In the genomic region with DNA sequence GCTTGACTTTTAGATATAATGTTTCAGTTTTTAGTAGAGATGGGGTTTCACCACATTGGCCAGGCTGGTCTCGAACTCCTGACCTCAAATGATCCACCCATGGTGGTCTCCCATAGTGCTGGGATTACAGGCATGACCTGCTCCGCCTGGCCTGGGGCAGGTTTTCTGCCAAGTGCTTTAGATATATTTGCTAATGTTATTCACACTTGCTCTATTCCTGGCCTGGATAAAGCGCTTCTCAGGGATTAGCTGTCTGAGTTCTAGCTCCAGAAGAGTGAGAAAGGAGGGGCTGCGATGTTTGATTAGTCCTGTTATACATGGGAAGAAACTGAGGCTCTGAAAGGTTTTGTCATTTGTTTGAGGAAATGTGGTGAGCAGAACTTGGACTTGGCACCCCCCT, we compare ENCODE assay signal across 19 cellular contexts. TPM values are rescaled to one million over a fixed set of nuclear protein-coding genes. Genes with fewer than 3 reads are reported as not detected.
DNase-seq lines count a peak whose midpoint lies in the region; ATAC-seq, FAIRE-seq and TF ChIP-seq lines count a peak whose summit lies in the region.
"Had no signal": no experiment of that assay in that cellular context is flagged by ENCODE, and none has a peak within 500 bp of the region (broad histone marks: within the 10 kb centered on the region; RNA-seq: fewer than 3 reads in every experiment).

No MANE protein-coding gene starts in this region.

- H3K4me1 ChIP-seq in A549 (peaks cover 76% of the 10 kb centered on the region), Caco-2 (peaks cover 50% of the 10 kb centered on the region), adrenal gland (replicated peaks in 1 of 2) (peaks cover 10 to 21% of the 10 kb centered on the region in 2 donors), kidney (ENCODE audit: control insufficient read depth in 1 of 2, insufficient read depth in 1 of 2, low read depth in 1 of 2, low read length in 2 of 2) (peaks cover 2% of the 10 kb centered on the region in 2 donors)
- H3K4me1 ChIP-seq in naive thymus-derived CD4-positive, alpha-beta T cell (ENCODE audit: control insufficient read depth in 2 of 2, insufficient read depth in 2 of 2, low read length in 2 of 2): peaks cover 32 to 50% of the 10 kb centered on the region in 2 donors

- peak overlapping the region; percentile 80 for H3K27ac Mint-ChIP-seq in Caco-2 (ENCODE audit: unreplicated experiment)
- peak overlapping the region; percentile 43 to 97 (median 89) for H3K27ac Mint-ChIP-seq in naive thymus-derived CD4-positive, alpha-beta T cell
- H3K27ac Mint-ChIP-seq in stimulated activated memory B cell treated with anti-CD40 and anti-IgM and Interleukin-4, amounts not matched to agents 10 μg/mL and 1 μg/mL and 100 μg/mL, for 72 hours: no peak overlapping the region
- H3K27ac Mint-ChIP-seq: activated T-helper 1 cell treated with anti-CD3 and anti-CD28 coated beads, Interleukin-12 subunit alpha, Interleukin-12 subunit beta, Interleukin-2, Interleukin-4 antibody, amounts not matched to agents 30 ng/mL and 10 ng/mL and 1 ng/mL, durations not matched to agents 14 hours and 24 hours and 36 hours had no signal

- POLR2A ChIA-PET in A549 (lab: Yijun Ruan, JAX) (interaction anchor here (1.4 to 7.8 kb wide), 2 partner anchors 8 to 13 kb away, joined by 4 to 112 read pairs; a partner anchor contains a TSS), Caco-2 (lab: Charles Lee) (no interaction called here)
- POLR2A ChIA-PET in naive thymus-derived CD4-positive, alpha-beta T cell (lab: Charles Lee): interaction anchor here (0.7 to 34.0 kb wide), 3 partner anchors 13 to 41 kb away, joined by 3 to 1101 read pairs (median 5); a partner anchor contains a TSS

- TF ChIP-seq CTCF in A549 (IDR thresholded peaks at IDR 0.05) (no peak), Caco-2 (IDR thresholded peaks at IDR 0.05; ENCODE audit: insufficient read depth in 1 of 2, low read depth in 1 of 2, low read length in 1 of 2, severe bottlenecking in 1 of 2, unreplicated experiment in 1 of 2) (no peak), adrenal gland (IDR thresholded peaks at IDR 0.05) (no peak), kidney (IDR thresholded peaks at IDR 0.05; ENCODE audit: borderline replicate concordance, extremely low read depth, insufficient read depth) (no peak)

- TF ChIP-seq EP300 in A549 (IDR thresholded peaks at IDR 0.05): no peak

- H3K9me3 Mint-ChIP-seq in Caco-2 (ENCODE audit: unreplicated experiment): no peaks in the 10 kb centered on the region
- H3K9me3 Mint-ChIP-seq in naive thymus-derived CD4-positive, alpha-beta T cell: peaks cover 0 to 3% (median 0%) of the 10 kb centered on the region in 11 donors
- H3K9me3 Mint-ChIP-seq in stimulated activated memory B cell treated with anti-CD40 and anti-IgM and Interleukin-4, amounts not matched to agents 10 μg/mL and 1 μg/mL and 100 μg/mL, for 72 hours: no peaks in the 10 kb centered on the region
- H3K9me3 Mint-ChIP-seq: activated T-helper 1 cell treated with anti-CD3 and anti-CD28 coated beads, Interleukin-12 subunit alpha, Interleukin-12 subunit beta, Interleukin-2, Interleukin-4 antibody, amounts not matched to agents 30 ng/mL and 10 ng/mL and 1 ng/mL, durations not matched to agents 14 hours and 24 hours and 36 hours; nephron had no signal

- ATAC-seq in A549 (no peak), GM21367 (IDR thresholded peaks at IDR 0.05; ENCODE audit: unreplicated experiment) (no peak)
- ATAC-seq in naive thymus-derived CD4-positive, alpha-beta T cell: no peak
- ATAC-seq in stimulated activated memory B cell treated with anti-CD40 and anti-IgM and Interleukin-4, amounts not matched to agents 10 μg/mL and 1 μg/mL and 100 μg/mL, for 72 hours: no peak
- ATAC-seq: body of pancreas had no signal

- BruUV-seq in Caco-2 (replicated peaks; lab: Mats Ljungman, UMichigan): no TSS peak

- WGBS in A549 (ENCODE audit: missing lambda C conversion rate): 83% methylated on average over 4 of the region's 4 CpGs
- WGBS in adrenal gland, 4 donors: 96 to 98% (median 96%) methylated on average over 2 to 4 of the region's 4 CpGs

- no peak overlapping the region for H3K9ac ChIP-seq in kidney (ENCODE audit: low read length in 2 of 2)

- H3K9me3 ChIP-seq in A549 (no peaks in the 10 kb centered on the region), Caco-2 (no peaks in the 10 kb centered on the region), adrenal gland (replicated peaks in 1 of 3) (no peaks in the 10 kb centered on the region), kidney (ENCODE audit: control insufficient read depth in 1 of 2, low read length in 2 of 2) (no peaks in the 10 kb centered on the region)
- no peaks in the 10 kb centered on the region for H3K9me3 ChIP-seq in naive thymus-derived CD4-positive, alpha-beta T cell (ENCODE audit: control insufficient read depth in 2 of 3, low read length in 3 of 3)
- H3K9me3 ChIP-seq: body of pancreas had no signal

- CTCF ChIA-PET in A549 (lab: Yijun Ruan, JAX) (interaction anchor here (1.2 to 1.8 kb wide), 3 partner anchors 29 to 78 kb away, joined by 4 to 8 read pairs (median 4); no protein-coding TSS in a partner anchor), Caco-2 (lab: Charles Lee) (no interaction called here)
- CTCF ChIA-PET in naive thymus-derived CD4-positive, alpha-beta T cell (lab: Charles Lee): interaction anchor here (1.3 to 3.5 kb wide), 4 partner anchors 9 to 47 kb away, joined by 4 to 16 read pairs (median 6); a partner anchor contains a TSS

- DNase-seq in A549 (ENCODE audit: low read depth in 1 of 2, low spot score in 1 of 2) (no peak), Caco-2 (no peak), adrenal gland (no peak), NCI-H1092 treated with DMSO at 0.1 percent for 48 hours (lab: John Stamatoyannopoulos, UW) (no peak), kidney (no peak)
- DNase-seq in naive thymus-derived CD4-positive, alpha-beta T cell: no peak
- DNase-seq: activated CD4-positive, alpha-beta T cell treated with anti-CD3 and anti-CD28 coated beads, Interleukin-2, amount 50 U/mL, for 4 hours; body of pancreas; DND-41; effector CD4-positive, alpha-beta T cell; NCI-H2107; RPMI8226; stimulated activated CD4-positive, alpha-beta T cell treated with anti-CD3 and anti-CD28 coated beads, Interleukin-4, amount 100 ng/mL, for 1 hour had no signal

- no peak overlapping the region for H3K4me3 ChIP-seq in A549
- H3K4me3 ChIP-seq in Caco-2 (ENCODE audit: low read depth, low read length): no peak overlapping the region
- H3K4me3 ChIP-seq in adrenal gland: no peak overlapping the region
- no peak overlapping the region for H3K4me3 ChIP-seq in naive thymus-derived CD4-positive, alpha-beta T cell (ENCODE audit: low read length)
- H3K4me3 ChIP-seq in kidney (ENCODE audit: low read length in 2 of 2): no peak overlapping the region
- H3K4me3 ChIP-seq: body of pancreas, lung had no signal

- no peaks in the 10 kb centered on the region for H3K27me3 Mint-ChIP-seq in Caco-2 (ENCODE audit: insufficient read depth, unreplicated experiment)
- H3K27me3 Mint-ChIP-seq in naive thymus-derived CD4-positive, alpha-beta T cell: peaks cover 0 to 2% (median 0%) of the 10 kb centered on the region in 5 donors
- H3K27me3 Mint-ChIP-seq in stimulated activated memory B cell treated with anti-CD40 and anti-IgM and Interleukin-4, amounts not matched to agents 10 μg/mL and 1 μg/mL and 100 μg/mL, for 72 hours: peaks cover 12% of the 10 kb centered on the region

- H3K27me3 ChIP-seq in Caco-2 (replicated peaks; ENCODE audit: control insufficient read depth, insufficient read depth, low read length) (no peaks in the 10 kb centered on the region), adrenal gland (no peaks in the 10 kb centered on the region)
- no peaks in the 10 kb centered on the region for H3K27me3 ChIP-seq in naive thymus-derived CD4-positive, alpha-beta T cell (ENCODE audit: control insufficient read depth in 2 of 2, insufficient read depth in 2 of 2, low read length in 2 of 2)
- H3K27me3 ChIP-seq: body of pancreas had no signal

- peak overlapping the region; percentile 66 for H3K4me2 ChIP-seq in A549

- no peak for TF ChIP-seq RAD21 in A549 (conservative IDR thresholded peaks at IDR 0.05 in 1 of 2, IDR thresholded peaks at IDR 0.05 in 1 of 2)

- H3K36me3 ChIP-seq in Caco-2 (ENCODE audit: control insufficient read depth, insufficient read depth, low read length) (peaks cover 1% of the 10 kb centered on the region), adrenal gland (replicated peaks in 1 of 2) (peaks cover 0 to 8% of the 10 kb centered on the region in 2 donors), kidney (ENCODE audit: control insufficient read depth in 1 of 2, insufficient read depth in 2 of 2, low read length in 2 of 2) (peaks cover under 1 to 2% of the 10 kb centered on the region in 2 donors)
- peaks cover 0 to 7% (median 2%) of the 10 kb centered on the region in 3 experiments for H3K36me3 ChIP-seq in naive thymus-derived CD4-positive, alpha-beta T cell (ENCODE audit: control insufficient read depth in 2 of 3, insufficient read depth in 3 of 3, low read length in 3 of 3)

- intact Hi-C loops in Caco-2 (cut with micrococcal nuclease; ENCODE audit: unreplicated experiment) (loop anchor here (5.0 kb wide), 1 partner anchor 502 kb away; a partner anchor contains a TSS), adrenal gland (cut with DNase I) (no loop called here), kidney (cut with DNase I) (no loop called here)
- intact Hi-C loops in naive thymus-derived CD4-positive, alpha-beta T cell (cut with micrococcal nuclease): loop anchor here in 1 of 2 donors (5.0 kb wide), 2 partner anchors 92 to 142 kb away; a partner anchor contains a TSS

- H3K36me3 Mint-ChIP-seq in Caco-2 (ENCODE audit: insufficient read depth, unreplicated experiment): peaks cover 24% of the 10 kb centered on the region
- H3K36me3 Mint-ChIP-seq in naive thymus-derived CD4-positive, alpha-beta T cell: peaks cover 0 to 3% (median 0%) of the 10 kb centered on the region in 5 donors
- H3K36me3 Mint-ChIP-seq in stimulated activated memory B cell treated with anti-CD40 and anti-IgM and Interleukin-4, amounts not matched to agents 10 μg/mL and 1 μg/mL and 100 μg/mL, for 72 hours: peaks cover 10% of the 10 kb centered on the region

- no peak for TF ChIP-seq POLR2A in A549 (IDR thresholded peaks at IDR 0.05; ENCODE audit: low read length)
- no peak for TF ChIP-seq POLR2A in adrenal gland (IDR thresholded peaks at IDR 0.05)

- peak overlapping the region; percentile 94 to 100 for H3K27ac ChIP-seq in A549
- peak overlapping the region in 3 of 5 donors; percentile 66 to 79 (median 73) for H3K27ac ChIP-seq in adrenal gland
- H3K27ac ChIP-seq in naive thymus-derived CD4-positive, alpha-beta T cell (ENCODE audit: low read depth, low read length): no peak overlapping the region
- no peak overlapping the region for H3K27ac ChIP-seq in kidney (ENCODE audit: low read depth in 2 of 2, low read length in 2 of 2)

- FAIRE-seq in A549 (lab: Jason Lieb, UNC) (no peak), kidney (lab: Jason Lieb, UNC) (no peak)

- H3K4me1 Mint-ChIP-seq in Caco-2 (ENCODE audit: low read depth, unreplicated experiment): peaks cover 36% of the 10 kb centered on the region
- peaks cover 44 to 82% (median 68%) of the 10 kb centered on the region in 7 donors for H3K4me1 Mint-ChIP-seq in naive thymus-derived CD4-positive, alpha-beta T cell
- H3K4me1 Mint-ChIP-seq in stimulated activated memory B cell treated with anti-CD40 and anti-IgM and Interleukin-4, amounts not matched to agents 10 μg/mL and 1 μg/mL and 100 μg/mL, for 72 hours: peaks cover 10% of the 10 kb centered on the region

- H3K4me3 Mint-ChIP-seq in Caco-2 (ENCODE audit: unreplicated experiment): no peak overlapping the region
- H3K4me3 Mint-ChIP-seq in naive thymus-derived CD4-positive, alpha-beta T cell: peak overlapping the region in 7 of 10 donors; percentile 15 to 60 (median 32)
- no peak overlapping the region for H3K4me3 Mint-ChIP-seq in stimulated activated memory B cell treated with anti-CD40 and anti-IgM and Interleukin-4, amounts not matched to agents 10 μg/mL and 1 μg/mL and 100 μg/mL, for 72 hours
- H3K4me3 Mint-ChIP-seq: activated T-helper 1 cell treated with anti-CD3 and anti-CD28 coated beads, Interleukin-12 subunit alpha, Interleukin-12 subunit beta, Interleukin-2, Interleukin-4 antibody, amounts not matched to agents 30 ng/mL and 10 ng/mL and 1 ng/mL, durations not matched to agents 14 hours and 24 hours and 36 hours; nephron had no signal

RNA-seq across cellular contexts. Expression of a gene that starts 8.8 kb away (rescaled TPM):
- polyA plus RNA-seq in A549 (2011; rRNA removed) (124 and 126 TPM in 2 replicates), A549 (2017; fragmentation: RNase III; extraction: RNeasy Plus Mini Kit Qiagen cat#74134 plus additional on column Dnase treatment) (110 to 128 TPM (median 116 TPM) in 3 replicates), adrenal gland (100 to 1,000 TPM in 1 of 3 donors, 10 to 100 TPM in 2; 42.5 to 192 (median 45.5) TPM), kidney (ENCODE audit: insufficient read depth, low read depth, low replicate concordance) (122 TPM)
- polyA plus RNA-seq in A549 (2012; cell fraction: cytosol; rRNA removed): 119 and 126 TPM in 2 replicates
- polyA plus RNA-seq in A549 (2012; cell fraction: nucleus; rRNA removed): 90.3 and 104 TPM in 2 replicates
- 85.5 and 90.5 TPM in 2 replicates for polyA minus RNA-seq in A549 (2011; rRNA and poly(A)+ RNA removed)
- total RNA-seq in Caco-2 (2022) (79.5 and 80.2 TPM in 2 replicates), adrenal gland (100 to 1,000 TPM in 6 of 8 donors, 10 to 100 TPM in 2; 86.9 to 208 (median 123) TPM), kidney (77.9 TPM)
- 100 to 1,000 TPM in 4 of 5 experiments, 10 to 100 TPM in 1; 87.4 to 574 (median 177) TPM for total RNA-seq in naive thymus-derived CD4-positive, alpha-beta T cell
- 100 to 1,000 TPM; 221 to 307 TPM for polyA plus RNA-seq in naive thymus-derived CD4-positive, alpha-beta T cell

RNA-seq across cellular contexts. Expression of a gene that starts 13.5 kb away (rescaled TPM):
- polyA plus RNA-seq in A549 (2011; rRNA removed) (41.4 and 52.9 TPM in 2 replicates), A549 (2017; fragmentation: RNase III; extraction: RNeasy Plus Mini Kit Qiagen cat#74134 plus additional on column Dnase treatment) (81.4 to 88.6 TPM (median 86.4 TPM) in 3 replicates), adrenal gland (10 to 100 TPM; 26.6 to 85.7 (median 74.3) TPM), kidney (ENCODE audit: insufficient read depth, low read depth, low replicate concordance) (137 TPM)
- 99.5 and 148 TPM in 2 replicates for polyA plus RNA-seq in A549 (2012; cell fraction: cytosol; rRNA removed)
- 116 and 149 TPM in 2 replicates for polyA plus RNA-seq in A549 (2012; cell fraction: nucleus; rRNA removed)
- polyA minus RNA-seq in A549 (2011; rRNA and poly(A)+ RNA removed): 27.3 and 33.1 TPM in 2 replicates
- total RNA-seq in Caco-2 (2022) (98.7 and 105 TPM in 2 replicates), adrenal gland (10 to 100 TPM; 52.2 to 69.9 (median 61.2) TPM), kidney (94.6 TPM)
- total RNA-seq in naive thymus-derived CD4-positive, alpha-beta T cell: 10 to 100 TPM; 21.3 to 45.4 (median 24.7) TPM
- polyA plus RNA-seq in naive thymus-derived CD4-positive, alpha-beta T cell: 10 to 100 TPM; 34.0 to 46.1 TPM

RNA-seq across cellular contexts. Expression of a gene that starts 20.0 kb away (rescaled TPM):
- polyA plus RNA-seq in A549 (2011; rRNA removed): 74.4 and 87.7 TPM in 2 replicates
- 109 and 151 TPM in 2 replicates for polyA plus RNA-seq in A549 (2012; cell fraction: cytosol; rRNA removed)
- 315 and 372 TPM in 2 replicates for polyA plus RNA-seq in A549 (2012; cell fraction: nucleus; rRNA removed)
- 118 to 149 TPM (median 139 TPM) in 3 replicates for polyA plus RNA-seq in A549 (2017; fragmentation: RNase III; extraction: RNeasy Plus Mini Kit Qiagen cat#74134 plus additional on column Dnase treatment)
- polyA minus RNA-seq in A549 (2011; rRNA and poly(A)+ RNA removed): 239 and 266 TPM in 2 replicates
- 294 and 300 TPM in 2 replicates for total RNA-seq in Caco-2 (2022)
- 100 to 1,000 TPM; 142 to 282 (median 212) TPM for total RNA-seq in adrenal gland
- 100 to 1,000 TPM; 212 to 610 (median 550) TPM for polyA plus RNA-seq in adrenal gland
- 100 to 1,000 TPM; 123 to 218 (median 150) TPM for total RNA-seq in naive thymus-derived CD4-positive, alpha-beta T cell
- 100 to 1,000 TPM; 290 to 325 TPM for polyA plus RNA-seq in naive thymus-derived CD4-positive, alpha-beta T cell
- 132 TPM for total RNA-seq in kidney
- 280 TPM for polyA plus RNA-seq in kidney (ENCODE audit: insufficient read depth, low read depth, low replicate concordance)

RNA-seq across cellular contexts. Expression of a gene that starts 34.2 kb away (rescaled TPM):
- 0.06 TPM in 1 of 2 replicates, not detected in the other for polyA plus RNA-seq in A549 (2011; rRNA removed)
- 0.12 and 0.27 TPM in 2 replicates for polyA plus RNA-seq in A549 (2012; cell fraction: cytosol; rRNA removed)
- 0.21 and 0.70 TPM in 2 replicates for polyA plus RNA-seq in A549 (2012; cell fraction: nucleus; rRNA removed)
- polyA plus RNA-seq in A549 (2017; fragmentation: RNase III; extraction: RNeasy Plus Mini Kit Qiagen cat#74134 plus additional on column Dnase treatment): 0.12 to 0.18 TPM (median 0.17 TPM) in 3 replicates
- polyA minus RNA-seq in A549 (2011; rRNA and poly(A)+ RNA removed): not detected in 2 replicates
- 0.20 and 0.74 TPM in 2 replicates for total RNA-seq in Caco-2 (2022)
- total RNA-seq in adrenal gland: 1 to 10 TPM; 2.0 to 9.8 (median 4.0) TPM
- polyA plus RNA-seq in adrenal gland: 1 to 10 TPM in 2 of 3 donors, not detected in 1; 1.9 to 4.8 TPM
- total RNA-seq in naive thymus-derived CD4-positive, alpha-beta T cell: under 1 TPM in 1 of 5 experiments, not detected in 4; 0.46 TPM
- polyA plus RNA-seq in naive thymus-derived CD4-positive, alpha-beta T cell: not detected
- total RNA-seq in kidney: 19.0 TPM
- polyA plus RNA-seq in kidney (ENCODE audit: insufficient read depth, low read depth, low replicate concordance): 14.3 TPM
- polyA plus RNA-seq: right cardiac atrium had no signal

Comparison
In these comparisons a context has a peak if more than half of its experiments do, and no peak if none do; other contexts are left out.
1. H3K27ac ChIP-seq: peak in A549 (2 of 2) and adrenal gland (3 of 5); none in naive thymus-derived CD4-positive, alpha-beta T cell (single experiment) and kidney (0 of 2).
2. H3K4me3 Mint-ChIP-seq: peak in naive thymus-derived CD4-positive, alpha-beta T cell (7 of 10); none in Caco-2 (single experiment) and stimulated activated memory B cell treated with anti-CD40 and anti-IgM and Interleukin-4, amounts not matched to agents 10 μg/mL and 1 μg/mL and 100 μg/mL, for 72 hours (single experiment).